ENCODE assay signal across 1 cellular context in the genomic region with DNA sequence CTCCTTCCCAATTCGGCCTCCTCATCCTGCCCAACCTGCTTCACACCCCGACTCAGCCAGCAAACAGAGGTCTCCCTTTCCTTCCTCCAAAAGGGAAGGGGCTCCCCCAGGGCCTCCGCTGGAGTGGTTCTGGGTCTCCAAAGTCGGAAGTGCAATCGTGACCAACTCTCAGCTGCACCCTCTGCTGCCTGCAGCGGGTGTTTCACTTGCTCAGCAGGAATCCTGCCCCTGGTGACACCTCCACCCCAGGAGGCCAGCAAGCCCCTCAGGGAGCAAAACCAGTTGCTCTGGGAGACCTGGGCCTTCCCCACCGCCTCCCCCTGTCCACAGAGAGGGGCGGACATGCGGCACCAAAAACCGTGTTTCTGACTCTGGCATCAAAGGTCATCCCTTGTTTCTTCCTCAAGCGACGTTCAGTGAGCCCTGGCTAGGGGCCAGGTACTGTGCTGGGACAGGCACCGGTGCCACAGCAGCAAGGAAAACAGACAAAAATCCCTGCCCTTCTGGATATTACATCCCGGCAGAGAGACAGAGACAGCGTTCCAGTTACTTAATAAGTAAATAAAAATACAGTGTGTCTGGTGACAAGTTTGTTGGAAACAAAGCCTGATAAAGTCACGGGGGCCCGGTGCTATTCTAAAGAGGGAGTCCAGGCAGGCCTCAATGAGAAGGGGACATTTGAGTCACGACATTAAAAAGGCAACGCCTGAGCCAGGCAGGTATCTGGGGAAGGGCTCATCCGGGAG.
A peak's percentile ranks its signal among the peaks of the same experiment; 100 is the strongest.
TF ChIP-seq lines count a peak whose summit lies in the region.

No MANE protein-coding gene starts in this region.

TF ChIP-seq in HepG2, 621 proteins besides CTCF, POLR2A, EP300 and RAD21 (continued from another document and continues in another):
- TF ChIP-seq, protein P1, sequence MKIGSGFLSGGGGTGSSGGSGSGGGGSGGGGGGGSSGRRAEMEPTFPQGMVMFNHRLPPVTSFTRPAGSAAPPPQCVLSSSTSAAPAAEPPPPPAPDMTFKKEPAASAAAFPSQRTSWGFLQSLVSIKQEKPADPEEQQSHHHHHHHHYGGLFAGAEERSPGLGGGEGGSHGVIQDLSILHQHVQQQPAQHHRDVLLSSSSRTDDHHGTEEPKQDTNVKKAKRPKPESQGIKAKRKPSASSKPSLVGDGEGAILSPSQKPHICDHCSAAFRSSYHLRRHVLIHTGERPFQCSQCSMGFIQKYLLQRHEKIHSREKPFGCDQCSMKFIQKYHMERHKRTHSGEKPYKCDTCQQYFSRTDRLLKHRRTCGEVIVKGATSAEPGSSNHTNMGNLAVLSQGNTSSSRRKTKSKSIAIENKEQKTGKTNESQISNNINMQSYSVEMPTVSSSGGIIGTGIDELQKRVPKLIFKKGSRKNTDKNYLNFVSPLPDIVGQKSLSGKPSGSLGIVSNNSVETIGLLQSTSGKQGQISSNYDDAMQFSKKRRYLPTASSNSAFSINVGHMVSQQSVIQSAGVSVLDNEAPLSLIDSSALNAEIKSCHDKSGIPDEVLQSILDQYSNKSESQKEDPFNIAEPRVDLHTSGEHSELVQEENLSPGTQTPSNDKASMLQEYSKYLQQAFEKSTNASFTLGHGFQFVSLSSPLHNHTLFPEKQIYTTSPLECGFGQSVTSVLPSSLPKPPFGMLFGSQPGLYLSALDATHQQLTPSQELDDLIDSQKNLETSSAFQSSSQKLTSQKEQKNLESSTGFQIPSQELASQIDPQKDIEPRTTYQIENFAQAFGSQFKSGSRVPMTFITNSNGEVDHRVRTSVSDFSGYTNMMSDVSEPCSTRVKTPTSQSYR (CRISPR knock-in tag; IDR thresholded peaks at IDR 0.05; ENCODE audit: borderline replicate concordance), result no peak
- TF ChIP-seq ZNF510 (CRISPR knock-in tag; IDR thresholded peaks at IDR 0.05; ENCODE audit: low read depth) (no peak), ELF4 (CRISPR knock-in tag; IDR thresholded peaks at IDR 0.05; ENCODE audit: borderline replicate concordance) (no peak), CCDC6 (CRISPR knock-in tag; IDR thresholded peaks at IDR 0.05) (no peak), HDAC6 (IDR thresholded peaks at IDR 0.05; ENCODE audit: low read depth, low read length) (no peak), MEIS1 (CRISPR knock-in tag; IDR thresholded peaks at IDR 0.05; ENCODE audit: borderline replicate concordance) (no peak), ZFP1 (CRISPR knock-in tag; IDR thresholded peaks at IDR 0.05) (no peak), MAFF (IDR thresholded peaks at IDR 0.05; ENCODE audit: low read depth, low read length) (peak; percentile 46; the same call in 1 of the 2 replicates), ZNF367 (CRISPR knock-in tag; IDR thresholded peaks at IDR 0.05; ENCODE audit: borderline replicate concordance) (no peak), ZNF10 (CRISPR knock-in tag; IDR thresholded peaks at IDR 0.05; ENCODE audit: borderline replicate concordance, low read depth) (no peak), XRCC5 (optimal IDR thresholded peaks at IDR 0.05; ENCODE audit: low read length) (peak; percentile 45), ZC3H13 (CRISPR knock-in tag; IDR thresholded peaks at IDR 0.05) (no peak), TCF7 (IDR thresholded peaks at IDR 0.05; ENCODE audit: low read depth) (no peak), NKX3-1 (CRISPR knock-in tag; IDR thresholded peaks at IDR 0.05) (no peak), TP53 (CRISPR knock-in tag; conservative IDR thresholded peaks at IDR 0.05) (no peak), SP140L (CRISPR knock-in tag; IDR thresholded peaks at IDR 0.05; ENCODE audit: borderline replicate concordance) (no peak), SNAI1 (CRISPR knock-in tag; IDR thresholded peaks at IDR 0.05; ENCODE audit: borderline replicate concordance) (no peak), ZNF354B (CRISPR knock-in tag; IDR thresholded peaks at IDR 0.05) (no peak), ZNF326 (CRISPR knock-in tag; IDR thresholded peaks at IDR 0.05; ENCODE audit: borderline replicate concordance) (no peak), ELF1 (CRISPR knock-in tag; IDR thresholded peaks at IDR 0.05) (no peak)
- TF ChIP-seq, protein P2, sequence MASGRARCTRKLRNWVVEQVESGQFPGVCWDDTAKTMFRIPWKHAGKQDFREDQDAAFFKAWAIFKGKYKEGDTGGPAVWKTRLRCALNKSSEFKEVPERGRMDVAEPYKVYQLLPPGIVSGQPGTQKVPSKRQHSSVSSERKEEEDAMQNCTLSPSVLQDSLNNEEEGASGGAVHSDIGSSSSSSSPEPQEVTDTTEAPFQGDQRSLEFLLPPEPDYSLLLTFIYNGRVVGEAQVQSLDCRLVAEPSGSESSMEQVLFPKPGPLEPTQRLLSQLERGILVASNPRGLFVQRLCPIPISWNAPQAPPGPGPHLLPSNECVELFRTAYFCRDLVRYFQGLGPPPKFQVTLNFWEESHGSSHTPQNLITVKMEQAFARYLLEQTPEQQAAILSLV (CRISPR knock-in tag; IDR thresholded peaks at IDR 0.05; ENCODE audit: borderline replicate concordance), result peak; percentile 24; the same call in 1 of the 2 replicates
- TF ChIP-seq, protein P3, sequence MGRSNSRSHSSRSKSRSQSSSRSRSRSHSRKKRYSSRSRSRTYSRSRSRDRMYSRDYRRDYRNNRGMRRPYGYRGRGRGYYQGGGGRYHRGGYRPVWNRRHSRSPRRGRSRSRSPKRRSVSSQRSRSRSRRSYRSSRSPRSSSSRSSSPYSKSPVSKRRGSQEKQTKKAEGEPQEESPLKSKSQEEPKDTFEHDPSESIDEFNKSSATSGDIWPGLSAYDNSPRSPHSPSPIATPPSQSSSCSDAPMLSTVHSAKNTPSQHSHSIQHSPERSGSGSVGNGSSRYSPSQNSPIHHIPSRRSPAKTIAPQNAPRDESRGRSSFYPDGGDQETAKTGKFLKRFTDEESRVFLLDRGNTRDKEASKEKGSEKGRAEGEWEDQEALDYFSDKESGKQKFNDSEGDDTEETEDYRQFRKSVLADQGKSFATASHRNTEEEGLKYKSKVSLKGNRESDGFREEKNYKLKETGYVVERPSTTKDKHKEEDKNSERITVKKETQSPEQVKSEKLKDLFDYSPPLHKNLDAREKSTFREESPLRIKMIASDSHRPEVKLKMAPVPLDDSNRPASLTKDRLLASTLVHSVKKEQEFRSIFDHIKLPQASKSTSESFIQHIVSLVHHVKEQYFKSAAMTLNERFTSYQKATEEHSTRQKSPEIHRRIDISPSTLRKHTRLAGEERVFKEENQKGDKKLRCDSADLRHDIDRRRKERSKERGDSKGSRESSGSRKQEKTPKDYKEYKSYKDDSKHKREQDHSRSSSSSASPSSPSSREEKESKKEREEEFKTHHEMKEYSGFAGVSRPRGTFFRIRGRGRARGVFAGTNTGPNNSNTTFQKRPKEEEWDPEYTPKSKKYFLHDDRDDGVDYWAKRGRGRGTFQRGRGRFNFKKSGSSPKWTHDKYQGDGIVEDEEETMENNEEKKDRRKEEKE (IDR thresholded peaks at IDR 0.05), result no peak
- TF ChIP-seq, protein P4, sequence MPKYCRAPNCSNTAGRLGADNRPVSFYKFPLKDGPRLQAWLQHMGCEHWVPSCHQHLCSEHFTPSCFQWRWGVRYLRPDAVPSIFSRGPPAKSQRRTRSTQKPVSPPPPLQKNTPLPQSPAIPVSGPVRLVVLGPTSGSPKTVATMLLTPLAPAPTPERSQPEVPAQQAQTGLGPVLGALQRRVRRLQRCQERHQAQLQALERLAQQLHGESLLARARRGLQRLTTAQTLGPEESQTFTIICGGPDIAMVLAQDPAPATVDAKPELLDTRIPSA (CRISPR knock-in tag; IDR thresholded peaks at IDR 0.05; ENCODE audit: borderline replicate concordance), result no peak
- TF ChIP-seq, protein P5, sequence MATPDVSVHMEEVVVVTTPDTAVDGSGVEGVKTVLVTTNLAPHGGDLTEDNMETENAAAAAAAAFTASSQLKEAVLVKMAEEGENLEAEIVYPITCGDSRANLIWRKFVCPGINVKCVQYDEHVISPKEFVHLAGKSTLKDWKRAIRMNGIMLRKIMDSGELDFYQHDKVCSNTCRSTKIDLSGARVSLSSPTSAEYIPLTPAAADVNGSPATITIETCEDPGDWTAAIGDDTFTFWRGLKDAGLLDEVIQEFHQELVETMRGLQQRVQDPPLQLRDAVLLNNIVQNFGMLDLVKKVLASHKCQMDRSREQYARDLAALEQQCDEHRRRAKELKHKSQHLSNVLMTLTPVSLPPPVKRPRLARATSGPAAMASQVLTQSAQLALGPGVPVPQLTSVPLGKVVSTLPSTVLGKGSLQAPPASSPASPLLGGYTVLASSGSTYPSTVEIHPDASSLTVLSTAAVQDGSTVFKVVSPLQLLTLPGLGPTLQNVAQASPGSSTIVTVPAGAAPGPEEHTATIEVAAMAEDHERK (CRISPR knock-in tag; IDR thresholded peaks at IDR 0.05; ENCODE audit: low read depth), result no peak
- TF ChIP-seq, protein P6, sequence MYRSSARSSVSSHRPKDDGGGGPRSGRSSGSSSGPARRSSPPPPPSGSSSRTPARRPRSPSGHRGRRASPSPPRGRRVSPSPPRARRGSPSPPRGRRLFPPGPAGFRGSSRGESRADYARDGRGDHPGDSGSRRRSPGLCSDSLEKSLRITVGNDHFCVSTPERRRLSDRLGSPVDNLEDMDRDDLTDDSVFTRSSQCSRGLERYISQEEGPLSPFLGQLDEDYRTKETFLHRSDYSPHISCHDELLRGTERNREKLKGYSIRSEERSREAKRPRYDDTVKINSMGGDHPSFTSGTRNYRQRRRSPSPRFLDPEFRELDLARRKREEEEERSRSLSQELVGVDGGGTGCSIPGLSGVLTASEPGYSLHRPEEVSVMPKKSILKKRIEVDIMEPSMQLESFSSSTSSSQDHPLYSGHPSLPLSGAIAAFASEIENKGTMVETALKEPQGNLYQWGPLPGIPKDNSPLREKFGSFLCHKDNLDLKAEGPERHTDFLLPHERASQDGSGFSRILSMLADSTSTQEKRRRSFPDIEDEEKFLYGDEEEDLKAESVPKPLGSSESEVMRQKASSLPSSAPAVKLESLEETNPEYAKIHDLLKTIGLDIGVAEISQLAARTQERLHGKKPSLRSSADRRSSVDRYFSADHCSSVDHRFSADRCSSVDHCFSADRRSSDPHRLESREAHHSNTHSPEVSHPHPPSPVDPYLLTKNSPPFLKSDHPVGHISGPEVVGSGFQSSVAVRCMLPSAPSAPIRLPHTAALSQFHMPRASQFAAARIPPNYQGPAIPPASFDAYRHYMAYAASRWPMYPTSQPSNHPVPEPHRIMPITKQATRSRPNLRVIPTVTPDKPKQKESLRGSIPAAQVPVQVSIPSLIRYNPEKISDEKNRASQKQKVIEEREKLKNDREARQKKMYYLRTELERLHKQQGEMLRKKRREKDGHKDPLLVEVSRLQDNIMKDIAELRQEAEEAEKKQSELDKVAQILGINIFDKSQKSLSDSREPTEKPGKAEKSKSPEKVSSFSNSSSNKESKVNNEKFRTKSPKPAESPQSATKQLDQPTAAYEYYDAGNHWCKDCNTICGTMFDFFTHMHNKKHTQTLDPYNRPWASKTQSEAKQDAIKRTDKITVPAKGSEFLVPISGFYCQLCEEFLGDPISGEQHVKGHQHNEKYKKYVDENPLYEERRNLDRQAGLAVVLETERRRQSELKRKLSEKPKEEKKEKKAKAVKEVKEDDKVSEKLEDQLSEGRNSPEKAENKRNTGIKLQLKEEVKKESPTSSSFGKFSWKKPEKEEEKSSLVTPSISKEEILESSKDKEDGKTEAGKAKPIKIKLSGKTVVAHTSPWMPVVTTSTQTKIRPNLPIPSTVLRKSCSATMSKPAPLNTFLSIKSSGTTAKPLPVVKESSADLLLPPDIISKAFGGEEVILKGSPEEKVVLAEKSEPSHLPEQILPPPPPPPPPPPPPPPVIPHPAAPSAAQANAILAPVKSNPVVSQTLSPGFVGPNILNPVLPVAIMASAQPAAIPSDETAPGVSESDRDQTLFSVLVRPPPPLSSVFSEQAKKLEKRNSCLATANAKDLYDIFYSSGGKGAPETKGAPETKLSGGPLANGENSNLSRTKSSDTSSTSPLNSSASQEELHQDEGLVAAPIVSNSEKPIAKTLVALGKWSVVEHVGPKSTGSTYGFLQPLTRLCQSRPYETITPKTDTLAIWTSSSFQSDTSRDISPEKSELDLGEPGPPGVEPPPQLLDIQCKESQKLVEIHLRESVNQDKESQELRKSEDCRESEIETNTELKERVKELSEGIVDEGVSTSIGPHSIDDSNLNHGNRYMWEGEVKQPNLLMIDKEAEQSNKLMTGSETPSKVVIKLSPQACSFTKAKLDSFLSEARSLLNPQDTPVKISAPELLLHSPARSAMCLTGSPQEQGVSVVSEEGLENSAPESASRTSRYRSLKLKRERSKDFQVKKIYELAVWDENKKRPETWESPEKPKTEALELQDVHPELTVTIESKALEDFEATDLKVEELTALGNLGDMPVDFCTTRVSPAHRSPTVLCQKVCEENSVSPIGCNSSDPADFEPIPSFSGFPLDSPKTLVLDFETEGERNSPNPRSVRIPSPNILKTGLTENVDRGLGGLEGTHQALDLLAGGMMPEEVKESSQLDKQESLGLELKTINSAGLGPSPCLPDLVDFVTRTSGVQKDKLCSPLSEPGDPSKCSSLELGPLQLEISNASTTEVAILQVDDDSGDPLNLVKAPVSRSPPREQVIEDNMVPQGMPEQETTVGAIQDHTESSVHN (CRISPR knock-in tag; IDR thresholded peaks at IDR 0.05), result no peak
- TF ChIP-seq, protein P7, sequence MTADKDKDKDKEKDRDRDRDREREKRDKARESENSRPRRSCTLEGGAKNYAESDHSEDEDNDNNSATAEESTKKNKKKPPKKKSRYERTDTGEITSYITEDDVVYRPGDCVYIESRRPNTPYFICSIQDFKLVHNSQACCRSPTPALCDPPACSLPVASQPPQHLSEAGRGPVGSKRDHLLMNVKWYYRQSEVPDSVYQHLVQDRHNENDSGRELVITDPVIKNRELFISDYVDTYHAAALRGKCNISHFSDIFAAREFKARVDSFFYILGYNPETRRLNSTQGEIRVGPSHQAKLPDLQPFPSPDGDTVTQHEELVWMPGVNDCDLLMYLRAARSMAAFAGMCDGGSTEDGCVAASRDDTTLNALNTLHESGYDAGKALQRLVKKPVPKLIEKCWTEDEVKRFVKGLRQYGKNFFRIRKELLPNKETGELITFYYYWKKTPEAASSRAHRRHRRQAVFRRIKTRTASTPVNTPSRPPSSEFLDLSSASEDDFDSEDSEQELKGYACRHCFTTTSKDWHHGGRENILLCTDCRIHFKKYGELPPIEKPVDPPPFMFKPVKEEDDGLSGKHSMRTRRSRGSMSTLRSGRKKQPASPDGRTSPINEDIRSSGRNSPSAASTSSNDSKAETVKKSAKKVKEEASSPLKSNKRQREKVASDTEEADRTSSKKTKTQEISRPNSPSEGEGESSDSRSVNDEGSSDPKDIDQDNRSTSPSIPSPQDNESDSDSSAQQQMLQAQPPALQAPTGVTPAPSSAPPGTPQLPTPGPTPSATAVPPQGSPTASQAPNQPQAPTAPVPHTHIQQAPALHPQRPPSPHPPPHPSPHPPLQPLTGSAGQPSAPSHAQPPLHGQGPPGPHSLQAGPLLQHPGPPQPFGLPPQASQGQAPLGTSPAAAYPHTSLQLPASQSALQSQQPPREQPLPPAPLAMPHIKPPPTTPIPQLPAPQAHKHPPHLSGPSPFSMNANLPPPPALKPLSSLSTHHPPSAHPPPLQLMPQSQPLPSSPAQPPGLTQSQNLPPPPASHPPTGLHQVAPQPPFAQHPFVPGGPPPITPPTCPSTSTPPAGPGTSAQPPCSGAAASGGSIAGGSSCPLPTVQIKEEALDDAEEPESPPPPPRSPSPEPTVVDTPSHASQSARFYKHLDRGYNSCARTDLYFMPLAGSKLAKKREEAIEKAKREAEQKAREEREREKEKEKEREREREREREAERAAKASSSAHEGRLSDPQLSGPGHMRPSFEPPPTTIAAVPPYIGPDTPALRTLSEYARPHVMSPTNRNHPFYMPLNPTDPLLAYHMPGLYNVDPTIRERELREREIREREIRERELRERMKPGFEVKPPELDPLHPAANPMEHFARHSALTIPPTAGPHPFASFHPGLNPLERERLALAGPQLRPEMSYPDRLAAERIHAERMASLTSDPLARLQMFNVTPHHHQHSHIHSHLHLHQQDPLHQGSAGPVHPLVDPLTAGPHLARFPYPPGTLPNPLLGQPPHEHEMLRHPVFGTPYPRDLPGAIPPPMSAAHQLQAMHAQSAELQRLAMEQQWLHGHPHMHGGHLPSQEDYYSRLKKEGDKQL (CRISPR knock-in tag; IDR thresholded peaks at IDR 0.05; ENCODE audit: low read depth), result no peak
- TF ChIP-seq, protein P8, sequence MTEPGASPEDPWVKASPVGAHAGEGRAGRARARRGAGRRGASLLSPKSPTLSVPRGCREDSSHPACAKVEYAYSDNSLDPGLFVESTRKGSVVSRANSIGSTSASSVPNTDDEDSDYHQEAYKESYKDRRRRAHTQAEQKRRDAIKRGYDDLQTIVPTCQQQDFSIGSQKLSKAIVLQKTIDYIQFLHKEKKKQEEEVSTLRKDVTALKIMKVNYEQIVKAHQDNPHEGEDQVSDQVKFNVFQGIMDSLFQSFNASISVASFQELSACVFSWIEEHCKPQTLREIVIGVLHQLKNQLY (CRISPR knock-in tag; IDR thresholded peaks at IDR 0.05), result no peak
